Comparison of ENCODE assay signal across 31 cellular contexts in genomic region chr5:154986151-154986550, GRCh38. TPM values are rescaled to one million over a fixed set of nuclear protein-coding genes. Genes with fewer than 3 reads are reported as not detected.
"Had no signal": no experiment of that assay in that cellular context is flagged by ENCODE, and none has a peak within 500 bp of the region (broad histone marks: within the 10 kb centered on the region; RNA-seq: fewer than 3 reads in every experiment).

No MANE protein-coding gene starts in this region.

- H3K4me3 ChIP-seq: coronary artery, gastroesophageal sphincter, hepatocyte, pancreas, prostate gland, smooth muscle cell, stomach, tibial artery had no signal

- DNase-seq: activated B cell treated with CpG ODN at 0.5 μM for 24 hours; activated CD4-positive, alpha-beta T cell treated with anti-CD3 and anti-CD28 coated beads for 36 hours; activated naive CD4-positive, alpha-beta T cell; activated T-cell treated with anti-CD3 and anti-CD28 coated beads for 4 hours; activated T-cell treated with anti-CD3 and anti-CD28 coated beads, Interleukin-2, amount 50 U/mL, for 72 hours; anterior cingulate cortex; effector memory CD8-positive, alpha-beta T cell; erythroblast; left cardiac atrium; mammary epithelial cell; naive thymus-derived CD4-positive, alpha-beta T cell; pancreas; retina; stimulated activated CD4-positive, alpha-beta T cell treated with anti-CD3 and anti-CD28 coated beads, Interleukin-1b, Interleukin-23, amount 100 ng/mL, for 48 hours; stimulated activated CD4-positive, alpha-beta T cell treated with anti-CD3 and anti-CD28 coated beads, Interleukin-4, amount 100 ng/mL, for 4 hours; stimulated activated naive B cell treated with anti-CD40 and anti-IgM and Interleukin-4, amounts not matched to agents 10 μg/mL and 1 μg/mL and 100 μg/mL, for 72 hours; stomach; T-helper 17 cell; tibial artery had no signal

- ATAC-seq: activated CD4-positive, alpha-beta T cell treated with anti-CD3 and anti-CD28 coated beads for 36 hours; activated naive CD4-positive, alpha-beta T cell treated with anti-CD3 and anti-CD28 coated beads, Interleukin-2, amount 50 U/mL, for 72 hours; activated T-cell treated with anti-CD3 and anti-CD28 coated beads, Interleukin-2, amount 50 U/mL, for 72 hours; effector memory CD8-positive, alpha-beta T cell; gastroesophageal sphincter; left cardiac atrium; naive thymus-derived CD4-positive, alpha-beta T cell; pancreas; sciatic nerve; stimulated activated naive B cell treated with anti-CD40 and anti-IgM and Interleukin-4, amounts not matched to agents 10 μg/mL and 1 μg/mL and 100 μg/mL, for 72 hours; T-helper 17 cell had no signal

- H3K9me3 Mint-ChIP-seq: activated B cell treated with CpG ODN at 0.5 μM for 24 hours; activated naive CD4-positive, alpha-beta T cell treated with anti-CD3 and anti-CD28 coated beads, Interleukin-2, amount 50 U/mL, for 72 hours; activated T-cell treated with anti-CD3 and anti-CD28 coated beads, Interleukin-2, amount 50 U/mL, for 72 hours; effector memory CD8-positive, alpha-beta T cell had no signal

- H3K27ac Mint-ChIP-seq: activated B cell treated with CpG ODN at 0.5 μM for 24 hours; activated CD4-positive, alpha-beta T cell treated with anti-CD3 and anti-CD28 coated beads for 36 hours; activated naive CD4-positive, alpha-beta T cell treated with anti-CD3 and anti-CD28 coated beads, Interleukin-2, amount 50 U/mL, for 72 hours; activated T-cell treated with anti-CD3 and anti-CD28 coated beads, Interleukin-2, amount 50 U/mL, for 72 hours; effector memory CD8-positive, alpha-beta T cell; naive thymus-derived CD4-positive, alpha-beta T cell; stimulated activated naive B cell treated with anti-CD40 and anti-IgM and Interleukin-4, amounts not matched to agents 10 μg/mL and 1 μg/mL and 100 μg/mL, for 72 hours; T-helper 17 cell had no signal

- H3K4me3 Mint-ChIP-seq: activated B cell treated with CpG ODN at 0.5 μM for 24 hours; activated CD4-positive, alpha-beta T cell treated with anti-CD3 and anti-CD28 coated beads for 36 hours; activated T-cell treated with anti-CD3 and anti-CD28 coated beads, Interleukin-2, amount 50 U/mL, for 72 hours; effector memory CD8-positive, alpha-beta T cell; naive thymus-derived CD4-positive, alpha-beta T cell; stimulated activated naive B cell treated with anti-CD40 and anti-IgM and Interleukin-4, amounts not matched to agents 10 μg/mL and 1 μg/mL and 100 μg/mL, for 72 hours; T-helper 17 cell had no signal

- H3K36me3 Mint-ChIP-seq: activated naive CD4-positive, alpha-beta T cell treated with anti-CD3 and anti-CD28 coated beads, Interleukin-2, amount 50 U/mL, for 72 hours had no signal

- H3K4me1 Mint-ChIP-seq: activated B cell treated with CpG ODN at 0.5 μM for 24 hours; activated CD4-positive, alpha-beta T cell treated with anti-CD3 and anti-CD28 coated beads for 36 hours; naive thymus-derived CD4-positive, alpha-beta T cell; stimulated activated naive B cell treated with anti-CD40 and anti-IgM and Interleukin-4, amounts not matched to agents 10 μg/mL and 1 μg/mL and 100 μg/mL, for 72 hours; T-helper 17 cell had no signal

RNA-seq across cellular contexts. Expression of gene KIF4B, which starts 27.4 kb away (rescaled TPM):
- total RNA-seq: activated B cell treated with CpG ODN at 0.5 μM for 24 hours, mammary epithelial cell, mucosa of gallbladder, pancreas, sciatic nerve, smooth muscle cell, T-helper 17 cell, ureter had no signal
- polyA plus RNA-seq: keratinocyte; liver; naive thymus-derived CD4-positive, alpha-beta T cell; neural cell; pancreas; smooth muscle cell; stomach had no signal
